ENCODE assay signal across 1 cellular context in genomic region chr5:32780508-32780919, GRCh38.
TF ChIP-seq lines count a peak whose summit lies in the region.

No MANE protein-coding gene starts in this region.

TF ChIP-seq in GM23338, 12 proteins besides CTCF, POLR2A, EP300 and RAD21 (continued from another document):
- TF ChIP-seq, protein P1, sequence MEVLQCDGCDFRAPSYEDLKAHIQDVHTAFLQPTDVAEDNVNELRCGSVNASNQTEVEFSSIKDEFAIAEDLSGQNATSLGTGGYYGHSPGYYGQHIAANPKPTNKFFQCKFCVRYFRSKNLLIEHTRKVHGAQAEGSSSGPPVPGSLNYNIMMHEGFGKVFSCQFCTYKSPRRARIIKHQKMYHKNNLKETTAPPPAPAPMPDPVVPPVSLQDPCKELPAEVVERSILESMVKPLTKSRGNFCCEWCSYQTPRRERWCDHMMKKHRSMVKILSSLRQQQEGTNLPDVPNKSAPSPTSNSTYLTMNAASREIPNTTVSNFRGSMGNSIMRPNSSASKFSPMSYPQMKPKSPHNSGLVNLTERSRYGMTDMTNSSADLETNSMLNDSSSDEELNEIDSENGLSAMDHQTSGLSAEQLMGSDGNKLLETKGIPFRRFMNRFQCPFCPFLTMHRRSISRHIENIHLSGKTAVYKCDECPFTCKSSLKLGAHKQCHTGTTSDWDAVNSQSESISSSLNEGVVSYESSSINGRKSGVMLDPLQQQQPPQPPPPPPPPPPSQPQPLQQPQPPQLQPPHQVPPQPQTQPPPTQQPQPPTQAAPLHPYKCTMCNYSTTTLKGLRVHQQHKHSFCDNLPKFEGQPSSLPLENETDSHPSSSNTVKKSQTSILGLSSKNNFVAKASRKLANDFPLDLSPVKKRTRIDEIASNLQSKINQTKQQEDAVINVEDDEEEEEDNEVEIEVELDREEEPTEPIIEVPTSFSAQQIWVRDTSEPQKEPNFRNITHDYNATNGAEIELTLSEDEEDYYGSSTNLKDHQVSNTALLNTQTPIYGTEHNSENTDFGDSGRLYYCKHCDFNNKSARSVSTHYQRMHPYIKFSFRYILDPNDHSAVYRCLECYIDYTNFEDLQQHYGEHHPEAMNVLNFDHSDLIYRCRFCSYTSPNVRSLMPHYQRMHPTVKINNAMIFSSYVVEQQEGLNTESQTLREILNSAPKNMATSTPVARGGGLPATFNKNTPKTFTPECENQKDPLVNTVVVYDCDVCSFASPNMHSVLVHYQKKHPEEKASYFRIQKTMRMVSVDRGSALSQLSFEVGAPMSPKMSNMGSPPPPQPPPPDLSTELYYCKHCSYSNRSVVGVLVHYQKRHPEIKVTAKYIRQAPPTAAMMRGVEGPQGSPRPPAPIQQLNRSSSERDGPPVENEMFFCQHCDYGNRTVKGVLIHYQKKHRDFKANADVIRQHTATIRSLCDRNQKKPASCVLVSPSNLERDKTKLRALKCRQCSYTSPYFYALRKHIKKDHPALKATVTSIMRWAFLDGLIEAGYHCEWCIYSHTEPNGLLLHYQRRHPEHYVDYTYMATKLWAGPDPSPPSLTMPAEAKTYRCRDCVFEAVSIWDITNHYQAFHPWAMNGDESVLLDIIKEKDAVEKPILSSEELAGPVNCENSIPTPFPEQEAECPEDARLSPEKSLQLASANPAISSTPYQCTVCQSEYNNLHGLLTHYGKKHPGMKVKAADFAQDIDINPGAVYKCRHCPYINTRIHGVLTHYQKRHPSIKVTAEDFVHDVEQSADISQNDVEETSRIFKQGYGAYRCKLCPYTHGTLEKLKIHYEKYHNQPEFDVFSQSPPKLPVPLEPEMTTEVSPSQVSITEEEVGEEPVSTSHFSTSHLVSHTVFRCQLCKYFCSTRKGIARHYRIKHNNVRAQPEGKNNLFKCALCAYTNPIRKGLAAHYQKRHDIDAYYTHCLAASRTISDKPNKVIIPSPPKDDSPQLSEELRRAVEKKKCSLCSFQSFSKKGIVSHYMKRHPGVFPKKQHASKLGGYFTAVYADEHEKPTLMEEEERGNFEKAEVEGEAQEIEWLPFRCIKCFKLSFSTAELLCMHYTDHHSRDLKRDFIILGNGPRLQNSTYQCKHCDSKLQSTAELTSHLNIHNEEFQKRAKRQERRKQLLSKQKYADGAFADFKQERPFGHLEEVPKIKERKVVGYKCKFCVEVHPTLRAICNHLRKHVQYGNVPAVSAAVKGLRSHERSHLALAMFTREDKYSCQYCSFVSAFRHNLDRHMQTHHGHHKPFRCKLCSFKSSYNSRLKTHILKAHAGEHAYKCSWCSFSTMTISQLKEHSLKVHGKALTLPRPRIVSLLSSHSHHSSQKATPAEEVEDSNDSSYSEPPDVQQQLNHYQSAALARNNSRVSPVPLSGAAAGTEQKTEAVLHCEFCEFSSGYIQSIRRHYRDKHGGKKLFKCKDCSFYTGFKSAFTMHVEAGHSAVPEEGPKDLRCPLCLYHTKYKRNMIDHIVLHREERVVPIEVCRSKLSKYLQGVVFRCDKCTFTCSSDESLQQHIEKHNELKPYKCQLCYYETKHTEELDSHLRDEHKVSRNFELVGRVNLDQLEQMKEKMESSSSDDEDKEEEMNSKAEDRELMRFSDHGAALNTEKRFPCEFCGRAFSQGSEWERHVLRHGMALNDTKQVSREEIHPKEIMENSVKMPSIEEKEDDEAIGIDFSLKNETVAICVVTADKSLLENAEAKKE (CRISPR knock-in tag; IDR thresholded peaks at IDR 0.05) = no peak
- TF ChIP-seq NANOG (IDR thresholded peaks at IDR 0.05; ENCODE audit: borderline replicate concordance) (no peak), ZNF114 (CRISPR knock-in tag; IDR thresholded peaks at IDR 0.05) (no peak), ETS1 (IDR thresholded peaks at IDR 0.05) (no peak), STAT1 (IDR thresholded peaks at IDR 0.05; ENCODE audit: unreplicated experiment) (no peak)
